ENCODE assay signal across 1 cellular context in genomic region chr11:66891849-66892660, GRCh38.
TF ChIP-seq lines count a peak whose summit lies in the region.

No MANE protein-coding gene starts in this region.

TF ChIP-seq in K562, 482 proteins besides CTCF, POLR2A, EP300 and RAD21 (continues in another document):
- peak; percentile 21; the same call in 1 of the 2 replicates for TF ChIP-seq VEZF1 (CRISPR knock-in tag; IDR thresholded peaks at IDR 0.05)
- TF ChIP-seq TAF7 (tag; IDR thresholded peaks at IDR 0.05) = peak; percentile 7; the same call in 1 of the 2 replicates
- peak; percentile 42; the same call in 1 of the 2 replicates for TF ChIP-seq HINFP (tag; conservative IDR thresholded peaks at IDR 0.05; ENCODE audit: low read depth)
- peak; percentile 37; the same call in 1 of the 2 replicates for TF ChIP-seq FOXJ2 (tag; IDR thresholded peaks at IDR 0.05)
- TF ChIP-seq ZNF511 (CRISPR knock-in tag; IDR thresholded peaks at IDR 0.05) = no peak
- peak; percentile 96 for TF ChIP-seq SMARCE1 (IDR thresholded peaks at IDR 0.05)
- TF ChIP-seq CREM (IDR thresholded peaks at IDR 0.05; ENCODE audit: low read depth) = peak; percentile 83
- TF ChIP-seq TAF1 (IDR thresholded peaks at IDR 0.05; ENCODE audit: control insufficient read depth, extremely low read depth, insufficient read depth, low read length, severe bottlenecking) = peak; percentile 36
- peak; percentile 49; the same call in 1 of the 2 replicates for TF ChIP-seq HNRNPL (IDR thresholded peaks at IDR 0.05; ENCODE audit: low read depth, low read length)
- TF ChIP-seq ESRRB (CRISPR knock-in tag; IDR thresholded peaks at IDR 0.05; ENCODE audit: borderline replicate concordance) = no peak
- TF ChIP-seq EWSR1 (IDR thresholded peaks at IDR 0.05; ENCODE audit: borderline replicate concordance, low read depth, partially characterized antibody) = no peak
- TF ChIP-seq ZFX (CRISPR knock-in tag; IDR thresholded peaks at IDR 0.05) = 0 out of 2 replicates have a peak, but pooled peaks have one; percentile 26
- TF ChIP-seq RFX7 (CRISPR knock-in tag; IDR thresholded peaks at IDR 0.05) = no peak
- no peak for TF ChIP-seq RBM25 (IDR thresholded peaks at IDR 0.05; ENCODE audit: low read depth, low read length, severe bottlenecking)
- TF ChIP-seq NCOR1 (IDR thresholded peaks at IDR 0.05) = peak; percentile 42; the same call in 1 of the 2 replicates
- peak; percentile 51 for TF ChIP-seq NFIC (IDR thresholded peaks at IDR 0.05)
- TF ChIP-seq SOX6 (IDR thresholded peaks at IDR 0.05) = peak; percentile 79
- no peak for TF ChIP-seq PML (IDR thresholded peaks at IDR 0.05; ENCODE audit: low read length)
- peak; percentile 56 for TF ChIP-seq SMARCB1 (IDR thresholded peaks at IDR 0.05; ENCODE audit: insufficient read length, low read depth)
- TF ChIP-seq SRSF9 (IDR thresholded peaks at IDR 0.05; ENCODE audit: borderline replicate concordance, low read depth, low read length) = no peak
- no peak for TF ChIP-seq ZBTB8A (IDR thresholded peaks at IDR 0.05; ENCODE audit: partially characterized antibody)
- TF ChIP-seq ZNF699 (CRISPR knock-in tag; IDR thresholded peaks at IDR 0.05; ENCODE audit: insufficient replicate concordance) = no peak
- no peak for TF ChIP-seq ZNF436 (CRISPR knock-in tag; IDR thresholded peaks at IDR 0.05)
- 0 out of 2 replicates have a peak, but pooled peaks have one; percentile 12 for TF ChIP-seq ZBTB40 (IDR thresholded peaks at IDR 0.05)
- no peak for TF ChIP-seq ZBTB40 (CRISPR knock-in tag; IDR thresholded peaks at IDR 0.05)
- no peak for TF ChIP-seq XRCC3 (IDR thresholded peaks at IDR 0.05)
- TF ChIP-seq SMARCC2 (IDR thresholded peaks at IDR 0.05; ENCODE audit: low read depth) = peak; percentile 91
- peak in 1 of 2 experiments; percentile 75 for TF ChIP-seq AFF1 (IDR thresholded peaks at IDR 0.05; ENCODE audit: low read depth in 1 of 2, partially characterized antibody in 2 of 2)
- TF ChIP-seq RFX5 (IDR thresholded peaks at IDR 0.05; ENCODE audit: low read depth, low read length) = no peak
- no peak for TF ChIP-seq PBX2 (CRISPR knock-in tag; IDR thresholded peaks at IDR 0.05; ENCODE audit: low read depth)
- TF ChIP-seq PBX2 (tag; conservative IDR thresholded peaks at IDR 0.05; ENCODE audit: low read depth) = peak; percentile 63
- no peak for TF ChIP-seq STAT5B (CRISPR knock-in tag; IDR thresholded peaks at IDR 0.05)
- peak; percentile 72 for TF ChIP-seq ESRRA (IDR thresholded peaks at IDR 0.05; ENCODE audit: borderline replicate concordance, low read depth)
- no peak for TF ChIP-seq SIN3B (IDR thresholded peaks at IDR 0.05; ENCODE audit: low read depth)
- TF ChIP-seq MEIS2 (IDR thresholded peaks at IDR 0.05; ENCODE audit: partially characterized antibody) = peak; percentile 90
- peak; percentile 99 for TF ChIP-seq C11orf30 (IDR thresholded peaks at IDR 0.05; ENCODE audit: low read depth)
- TF ChIP-seq DACH1 (IDR thresholded peaks at IDR 0.05; ENCODE audit: partially characterized antibody) = peak; percentile 19
- TF ChIP-seq HMBOX1 (IDR thresholded peaks at IDR 0.05) = peak; percentile 57
- peak; percentile 98 for TF ChIP-seq BHLHE40 (IDR thresholded peaks at IDR 0.05; ENCODE audit: low read length)
- no peak for TF ChIP-seq NFXL1 (CRISPR knock-in tag; IDR thresholded peaks at IDR 0.05)
- peak; percentile 74 for TF ChIP-seq NEUROD1 (IDR thresholded peaks at IDR 0.05; ENCODE audit: borderline replicate concordance, low read depth, low read length, partially characterized antibody)
- TF ChIP-seq PHF21A (IDR thresholded peaks at IDR 0.05; ENCODE audit: borderline replicate concordance, low read depth) = no peak
- TF ChIP-seq NBN (IDR thresholded peaks at IDR 0.05; ENCODE audit: low read depth) = peak; percentile 92
- TF ChIP-seq MAZ (CRISPR knock-in tag; conservative IDR thresholded peaks at IDR 0.05 in 1 of 2, IDR thresholded peaks at IDR 0.05 in 1 of 2) = peak in 1 of 2 experiments; percentile 39; a peak in 1 of 4 replicates
- no peak for TF ChIP-seq SNRNP70 (optimal IDR thresholded peaks at IDR 0.05; ENCODE audit: low read depth, low read length)
